Comparison of ENCODE assay signal across 8 cellular contexts in genomic region chr10:33331020-33331557, GRCh38. TPM values are rescaled to one million over a fixed set of nuclear protein-coding genes. Genes with fewer than 3 reads are reported as not detected.
DNase-seq lines count a peak whose midpoint lies in the region; ATAC-seq, FAIRE-seq and TF ChIP-seq lines count a peak whose summit lies in the region.

No MANE protein-coding gene starts in this region.

- no peak overlapping the region for H2BK5ac ChIP-seq in mesendoderm (ENCODE audit: low read length)

- H4K20me1 ChIP-seq in SK-N-SH (ENCODE audit: insufficient read depth) (peaks cover 24% of the 10 kb centered on the region), mammary epithelial cell (ENCODE audit: insufficient read depth, low read length) (no peaks in the 10 kb centered on the region)

- H4K8ac ChIP-seq in mesendoderm (ENCODE audit: low read depth, low read length), result no peak overlapping the region

- no peak overlapping the region for H2BK120ac ChIP-seq in mesendoderm (ENCODE audit: low read depth, low read length)

- H3K27ac ChIP-seq in SK-N-SH (ENCODE audit: low read depth in 2 of 2, low read length in 1 of 2), result peak overlapping the region; percentile 78 to 93
- peak overlapping the region; percentile 55 for H3K27ac ChIP-seq in mammary epithelial cell (ENCODE audit: insufficient read depth, low read depth, low read length)
- peak overlapping the region; percentile 38 for H3K27ac ChIP-seq in mesendoderm (ENCODE audit: low read depth, low read length)
- no peak overlapping the region for H3K27ac ChIP-seq in SJCRH30

- H3K9me3 Mint-ChIP-seq in type B pancreatic cell, result no peaks in the 10 kb centered on the region

- H3K79me1 ChIP-seq in mesendoderm (ENCODE audit: low read length), result no peaks in the 10 kb centered on the region

- no peaks in the 10 kb centered on the region for H3K9me2 ChIP-seq in SK-N-SH

- peaks cover 14% of the 10 kb centered on the region for H3F3A ChIP-seq in SK-N-SH (replicated peaks; ENCODE audit: insufficient read depth)

- 27% methylated on average over 4 of the region's 4 CpGs for WGBS in SK-N-SH (ENCODE audit: low lambda C conversion rate)
- WGBS in mammary epithelial cell (ENCODE audit: low coverage, missing lambda C conversion rate), result 65% methylated on average over 4 of the region's 4 CpGs
- WGBS in mesendoderm (ENCODE audit: extremely low coverage, insufficient coverage, low lambda C conversion rate), result no CpG with 5 or more reads among the region's 4 CpGs

- H3K4me1 Mint-ChIP-seq in type B pancreatic cell (ENCODE audit: unreplicated experiment), result peaks cover 41% of the 10 kb centered on the region

- peaks cover 30% of the 10 kb centered on the region for H3K36me3 Mint-ChIP-seq in type B pancreatic cell

- dilution Hi-C loops in mammary epithelial cell (cut with HindIII; ENCODE audit: low sequenced_read_pairs), result no loop called here

- TSS peak; percentile 10 for BruUV-seq in mammary epithelial cell (replicated peaks; lab: Mats Ljungman, UMichigan)

- H3K4me3 Mint-ChIP-seq in type B pancreatic cell, result peak overlapping the region; percentile 90

- TF ChIP-seq CTCF in SK-N-SH (IDR thresholded peaks at IDR 0.05) (no peak), mammary epithelial cell (conservative IDR thresholded peaks at IDR 0.05 in 1 of 2, IDR thresholded peaks at IDR 0.05 in 1 of 2; ENCODE audit: extremely low read depth in 1 of 2, insufficient read depth in 1 of 2, low read depth in 1 of 2, low read length in 2 of 2) (no peak), type B pancreatic cell (conservative IDR thresholded peaks at IDR 0.05) (no peak)

- DNase-seq in SK-N-SH (no peak), mammary epithelial cell (no peak), mesendoderm (peak; percentile 91), type B pancreatic cell (ENCODE audit: extremely low spot score, unreplicated experiment) (no peak), SJCRH30 (no peak), RCC 7860 (ENCODE audit: low spot score) (no peak)

- no peak for TF ChIP-seq RAD21 in SK-N-SH (IDR thresholded peaks at IDR 0.05; ENCODE audit: low read length)

- no peak overlapping the region for H2AK5ac ChIP-seq in mesendoderm (ENCODE audit: low read length)

- no peaks in the 10 kb centered on the region for H3K27me3 Mint-ChIP-seq in type B pancreatic cell

- no peak overlapping the region for H4K5ac ChIP-seq in mesendoderm (ENCODE audit: low read length)

- no peak overlapping the region for H2BK15ac ChIP-seq in mesendoderm (replicated peaks; ENCODE audit: low read depth)

- POLR2A ChIA-PET in SK-N-SH (lab: Yijun Ruan, JAX), result no interaction called here

- no peaks in the 10 kb centered on the region for H3K9me3 ChIP-seq in SK-N-SH
- no peaks in the 10 kb centered on the region for H3K9me3 ChIP-seq in mammary epithelial cell (replicated peaks; ENCODE audit: insufficient read depth, low read length)
- H3K9me3 ChIP-seq in SJCRH30 (replicated peaks), result 0 out of 2 replicates have a peak, but pooled peaks cover 3% of the 10 kb centered on the region

- intact Hi-C loops in mammary epithelial cell (cut with micrococcal nuclease), result loop anchor here (5.0 to 10.0 kb wide), 10 partner anchors 176 to 1194 kb away; no protein-coding TSS in a partner anchor

- H2AFZ ChIP-seq in SK-N-SH (ENCODE audit: low read depth) (no peak overlapping the region), mammary epithelial cell (ENCODE audit: low read depth, low read length) (no peak overlapping the region)

- H3K27me3 ChIP-seq in SK-N-SH (ENCODE audit: insufficient read depth) (no peaks in the 10 kb centered on the region), mammary epithelial cell (ENCODE audit: insufficient read depth, low read length) (no peaks in the 10 kb centered on the region), mesendoderm (ENCODE audit: insufficient read depth, low read length, poor library complexity) (no peaks in the 10 kb centered on the region), SJCRH30 (no peaks in the 10 kb centered on the region)

- H3K18ac ChIP-seq in mesendoderm (ENCODE audit: low read length), result no peak overlapping the region

- peak overlapping the region; percentile 38 for H3K56ac ChIP-seq in mesendoderm (ENCODE audit: low read length)

- TF ChIP-seq EP300 in SK-N-SH (IDR thresholded peaks at IDR 0.05; ENCODE audit: borderline replicate concordance in 1 of 2, low read depth in 1 of 2, low read length in 1 of 2), result no peak

- H3K79me2 ChIP-seq in SK-N-SH (ENCODE audit: insufficient read depth), result peaks cover 96% of the 10 kb centered on the region
- H3K79me2 ChIP-seq in mammary epithelial cell (ENCODE audit: insufficient read depth, low read length), result peaks cover 97% of the 10 kb centered on the region
- H3K79me2 ChIP-seq in mesendoderm (ENCODE audit: control insufficient read depth, insufficient read depth, low read length), result no peaks in the 10 kb centered on the region

- H3K36me3 ChIP-seq in SK-N-SH (replicated peaks in 1 of 2; ENCODE audit: control insufficient read depth in 1 of 2, insufficient read depth in 2 of 2, low read length in 1 of 2) (peaks cover 33 to 65% of the 10 kb centered on the region in 2 experiments), mammary epithelial cell (ENCODE audit: insufficient read depth, low read length) (peaks cover 41% of the 10 kb centered on the region), mesendoderm (ENCODE audit: control insufficient read depth, insufficient read depth, low read length) (no peaks in the 10 kb centered on the region), SJCRH30 (peaks cover 5% of the 10 kb centered on the region; the same call in 1 of the 2 replicates)

- H3K9ac ChIP-seq in SK-N-SH, result peak overlapping the region; percentile 94
- peak overlapping the region; percentile 94 for H3K9ac ChIP-seq in mammary epithelial cell (ENCODE audit: insufficient read depth, low read length)
- no peak overlapping the region for H3K9ac ChIP-seq in mesendoderm (ENCODE audit: low read length)

- no peak for ATAC-seq in SK-N-SH treated with all-trans-retinoic acid at 6 μM for 48 hours
- no peak for ATAC-seq in HG03520 (IDR thresholded peaks at IDR 0.05; ENCODE audit: unreplicated experiment)

- H3K4me1 ChIP-seq in SK-N-SH (ENCODE audit: control insufficient read depth in 1 of 2, insufficient read depth in 2 of 2, low read depth in 1 of 2, low read length in 1 of 2) (peaks cover 17 to 19% of the 10 kb centered on the region in 2 experiments), mammary epithelial cell (ENCODE audit: insufficient read depth, low read length) (peaks cover 44% of the 10 kb centered on the region), mesendoderm (ENCODE audit: control insufficient read depth, low read depth, low read length) (peaks cover 5% of the 10 kb centered on the region), SJCRH30 (peaks cover 21% of the 10 kb centered on the region)

- H3K4me3 ChIP-seq in SK-N-SH (ENCODE audit: low read depth in 2 of 2, low read length in 1 of 2) (peak overlapping the region; percentile 90 to 92), mammary epithelial cell (replicated peaks in 1 of 3; ENCODE audit: insufficient read depth in 1 of 3, low read depth in 2 of 3, low read length in 3 of 3) (peak overlapping the region; percentile 91 to 95 (median 91)), mesendoderm (ENCODE audit: low read length) (no peak overlapping the region), SJCRH30 (no peak overlapping the region)

- H3K27ac Mint-ChIP-seq in type B pancreatic cell, result no peak overlapping the region

- no peak for FAIRE-seq in RCC 7860 (lab: Jason Lieb, UNC)

- no peak overlapping the region for H3K23ac ChIP-seq in mesendoderm (ENCODE audit: low read length)

- H3K4me2 ChIP-seq in SK-N-SH (peak overlapping the region; percentile 90), mammary epithelial cell (ENCODE audit: insufficient read depth, low read depth, low read length) (peak overlapping the region; percentile 94), mesendoderm (ENCODE audit: low read length) (no peak overlapping the region)

- CTCF ChIA-PET in SK-N-SH (lab: Yijun Ruan, JAX), result interaction anchor here (0.6 to 6.7 kb wide), 24 partner anchors 11 to 1317 kb away, joined by 3 to 102 read pairs (median 3); no protein-coding TSS in a partner anchor
- CTCF ChIA-PET in mammary epithelial cell (lab: Charles Lee; ENCODE audit: low non-redundant PET), result no interaction called here

- in situ Hi-C loops in mammary epithelial cell (cut with MboI; ENCODE audit: low sequenced_read_pairs in 2 of 2), result loop anchor here in 1 of 2 donors (25.0 kb wide), 1 partner anchor 581 kb away; no protein-coding TSS in a partner anchor

- no peak overlapping the region for H3K4ac ChIP-seq in mesendoderm (ENCODE audit: low read depth, low read length)

TF ChIP-seq in SK-N-SH, 30 proteins besides CTCF, POLR2A, EP300 and RAD21:
- no peak for TF ChIP-seq RFX5 (IDR thresholded peaks at IDR 0.05; ENCODE audit: low read length)
- peak; percentile 45 for TF ChIP-seq NFIC (IDR thresholded peaks at IDR 0.05; ENCODE audit: borderline replicate concordance)
- TF ChIP-seq JUND (IDR thresholded peaks at IDR 0.05), result no peak

TF ChIP-seq in SK-N-SH treated with all-trans-retinoic acid at 6 μM for 48 hours, 23 proteins besides CTCF, POLR2A, EP300 and RAD21 (continues in another document):
- TF ChIP-seq RARB (CRISPR knock-in tag; IDR thresholded peaks at IDR 0.05) (no peak), CREB5 (CRISPR knock-in tag; IDR thresholded peaks at IDR 0.05; ENCODE audit: low read depth) (no peak), TOX (CRISPR knock-in tag; IDR thresholded peaks at IDR 0.05; ENCODE audit: borderline replicate concordance) (no peak), ISL1 (CRISPR knock-in tag; IDR thresholded peaks at IDR 0.05) (no peak)

RNA-seq across cellular contexts. Expression of gene NRP1, which starts 3.4 kb away (rescaled TPM):
- 129 and 149 TPM in 2 replicates for polyA plus RNA-seq in SK-N-SH (2012; rRNA removed)
- 125 and 142 TPM in 2 replicates for polyA plus RNA-seq in SK-N-SH (2012; cell fraction: cytosol; rRNA removed)
- 100 and 136 TPM in 2 replicates for polyA plus RNA-seq in SK-N-SH (2012; cell fraction: nucleus; rRNA removed)
- 100 to 1,000 TPM in 1 of 2 donors, 10 to 100 TPM in 1; 40.2 to 226 TPM for total RNA-seq in mammary epithelial cell
- polyA plus RNA-seq in mammary epithelial cell, result 81.4 TPM
- 253 TPM for polyA minus RNA-seq in mammary epithelial cell
- polyA plus RNA-seq in mesendoderm (2013, experiment 1 of 2), result 2.4 TPM
- 2.0 TPM for polyA plus RNA-seq in mesendoderm (2013, experiment 2 of 2)
- 20.4 and 70.7 TPM in 2 replicates for total RNA-seq in type B pancreatic cell (ENCODE audit: low replicate concordance)
- total RNA-seq in SJCRH30 (2014; rRNA removed; shearing (Covaris generic)), result 17.2 and 21.2 TPM in 2 replicates

Comparison
In these comparisons a context has a peak if more than half of its experiments do, and no peak if none do; other contexts are left out.
1. H3K4me3 ChIP-seq: peak in SK-N-SH (2 of 2) and mammary epithelial cell (3 of 3); none in mesendoderm (single experiment) and SJCRH30 (single experiment).